ENCODE assay signal across 10 cellular contexts in genomic region chr5:36027711-36028110, GRCh38. TPM values are rescaled to one million over a fixed set of nuclear protein-coding genes. Genes with fewer than 3 reads are reported as not detected.
"Had no signal": no experiment of that assay in that cellular context is flagged by ENCODE, and none has a peak within 500 bp of the region (broad histone marks: within the 10 kb centered on the region; RNA-seq: fewer than 3 reads in every experiment).

No MANE protein-coding gene starts in this region.

- H3K27ac ChIP-seq: GM23248 had no signal

- H3K4me1 Mint-ChIP-seq: GM23338 had no signal

- DNase-seq: GM23248, GOT3, H7, H9, HCEC 1CT, HFFc6 had no signal

- H2AFZ ChIP-seq: GM23248, GM23338 had no signal

- H3K36me3 ChIP-seq: HAP-1 had no signal

- H3K9ac ChIP-seq: GM23248 had no signal

- H3K9me3 Mint-ChIP-seq: HFFc6 had no signal

- H3K4me3 Mint-ChIP-seq: GM23338, H9, HFFc6 had no signal

- H3K27ac Mint-ChIP-seq: GM23338, HFFc6 had no signal

- H3K4me2 ChIP-seq: GM23338 had no signal

- H3K4me1 ChIP-seq: HAP-1 had no signal

- ATAC-seq: GM23338, HCT116 had no signal

- H3K9me3 ChIP-seq: HAP-1 had no signal

- H3K4me3 ChIP-seq: GM23248, GM23338, HAP-1 had no signal

RNA-seq across cellular contexts. Expression of gene UGT3A1, which starts 36.5 kb away (rescaled TPM):
- total RNA-seq: GM23248, H4, HFFc6 had no signal

RNA-seq across cellular contexts. Expression of gene UGT3A2, which starts 39.0 kb away (rescaled TPM):
- total RNA-seq: GM23248, HFFc6 had no signal
